Comparison of ENCODE assay signal across 12 cellular contexts in the genomic region with DNA sequence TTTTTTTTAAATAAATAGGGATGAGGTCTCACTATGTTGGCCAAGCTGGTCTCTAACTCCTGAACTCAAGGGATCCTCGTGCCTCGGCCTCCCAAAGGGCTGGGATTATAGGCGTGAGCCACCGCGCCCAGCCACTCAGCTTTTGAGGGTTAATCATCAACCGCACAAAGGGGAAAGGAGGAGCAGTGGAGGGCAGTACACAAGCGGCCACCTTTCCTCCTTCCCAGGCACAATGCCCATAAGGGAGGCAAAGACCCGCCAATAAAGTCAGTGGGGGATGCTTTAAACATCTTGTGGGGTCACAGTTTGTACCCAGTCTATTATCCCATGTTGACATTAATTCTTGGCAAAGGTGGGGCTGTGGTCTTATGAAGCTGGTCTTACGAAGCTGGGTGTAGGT. TPM values are rescaled to one million over a fixed set of nuclear protein-coding genes. Genes with fewer than 3 reads are reported as not detected.
A peak's percentile ranks its signal among the peaks of the same experiment; 100 is the strongest.
DNase-seq lines count a peak whose midpoint lies in the region; ATAC-seq and TF ChIP-seq lines count a peak whose summit lies in the region.
"Had no signal": no experiment of that assay in that cellular context is flagged by ENCODE, and none has a peak within 500 bp of the region (broad histone marks: within the 10 kb centered on the region; RNA-seq: fewer than 3 reads in every experiment).

No MANE protein-coding gene starts in this region.

- POLR2A ChIA-PET in T-cell (lab: Charles Lee), result interaction anchor here (0.6 to 0.7 kb wide), 2 partner anchors 13 to 261 kb away, joined by 3 to 4 read pairs; no protein-coding TSS in a partner anchor

- CTCF ChIA-PET in T-cell (lab: Charles Lee), result no interaction called here

- H3K4me1 ChIP-seq in esophagus (ENCODE audit: control insufficient read depth in 2 of 2, insufficient read depth in 2 of 2, low read length in 1 of 2) (peaks cover 0 to 22% of the 10 kb centered on the region in 2 donors), osteoblast (ENCODE audit: insufficient read depth, low read length) (peaks cover 40% of the 10 kb centered on the region)
- H3K4me1 ChIP-seq: prostate gland had no signal

- peak overlapping the region in 1 of 2 donors; percentile 55 for H3K4me3 Mint-ChIP-seq in activated T-cell treated with anti-CD3 and anti-CD28 coated beads, Interleukin-2, amount 50 U/mL, for 72 hours
- no peak overlapping the region for H3K4me3 Mint-ChIP-seq in activated T-cell treated with anti-CD3 and anti-CD28 coated beads, Interleukin-2, amount 50 U/mL, for 4 hours
- H3K4me3 Mint-ChIP-seq in T-cell, result no peak overlapping the region

- peaks cover 18% of the 10 kb centered on the region for H3K79me2 ChIP-seq in osteoblast (ENCODE audit: insufficient read depth, low read length)

- H3K27ac ChIP-seq in esophagus (ENCODE audit: low read depth in 2 of 2, low read length in 1 of 2), result peak overlapping the region; percentile 86 to 93
- H3K27ac ChIP-seq in osteoblast (ENCODE audit: low read depth, low read length), result peak overlapping the region; percentile 40
- H3K27ac ChIP-seq: prostate gland had no signal

- no peaks in the 10 kb centered on the region for H3K27me3 Mint-ChIP-seq in activated T-cell treated with anti-CD3 and anti-CD28 coated beads, Interleukin-2, amount 50 U/mL, for 72 hours (ENCODE audit: low read depth)
- no peaks in the 10 kb centered on the region for H3K27me3 Mint-ChIP-seq in activated T-cell treated with anti-CD3 and anti-CD28 coated beads, Interleukin-2, amount 50 U/mL, for 4 hours (ENCODE audit: low read depth)
- no peaks in the 10 kb centered on the region for H3K27me3 Mint-ChIP-seq in T-cell

- peaks cover 62% of the 10 kb centered on the region for H3K4me1 Mint-ChIP-seq in activated T-cell treated with anti-CD3 and anti-CD28 coated beads, Interleukin-2, amount 50 U/mL, for 72 hours (ENCODE audit: low read depth)
- peaks cover 55% of the 10 kb centered on the region for H3K4me1 Mint-ChIP-seq in activated T-cell treated with anti-CD3 and anti-CD28 coated beads, Interleukin-2, amount 50 U/mL, for 4 hours (ENCODE audit: low read depth)
- H3K4me1 Mint-ChIP-seq in T-cell, result peaks cover 45 to 58% (median 57%) of the 10 kb centered on the region in 3 donors

- H3K36me3 Mint-ChIP-seq in activated T-cell treated with anti-CD3 and anti-CD28 coated beads, Interleukin-2, amount 50 U/mL, for 72 hours (ENCODE audit: insufficient read depth in 2 of 2), result peaks cover 8 to 10% of the 10 kb centered on the region in 2 donors
- H3K36me3 Mint-ChIP-seq in activated T-cell treated with anti-CD3 and anti-CD28 coated beads, Interleukin-2, amount 50 U/mL, for 4 hours (ENCODE audit: insufficient read depth), result peaks cover 19% of the 10 kb centered on the region
- H3K36me3 Mint-ChIP-seq in T-cell, result peaks cover 17% of the 10 kb centered on the region

- 72 to 80% methylated on average over 9 of the region's 9 CpGs for WGBS in esophagus, 2 donors

- H3K9me3 ChIP-seq in esophagus (ENCODE audit: control insufficient read depth in 2 of 2, insufficient read depth in 1 of 2, low read depth in 1 of 2, low read length in 1 of 2) (no peaks in the 10 kb centered on the region), osteoblast (ENCODE audit: low read depth, low read length) (no peaks in the 10 kb centered on the region)
- H3K9me3 ChIP-seq: prostate gland, uterus had no signal

- peaks cover 4 to 5% of the 10 kb centered on the region in 2 donors for H3K36me3 ChIP-seq in esophagus (ENCODE audit: control insufficient read depth in 2 of 2, insufficient read depth in 2 of 2, low read length in 1 of 2)
- peaks cover 8% of the 10 kb centered on the region for H3K36me3 ChIP-seq in osteoblast (ENCODE audit: insufficient read depth, low read length)
- H3K36me3 ChIP-seq: prostate gland, uterus had no signal

- H3K27me3 ChIP-seq in esophagus (ENCODE audit: control insufficient read depth in 1 of 2, insufficient read depth in 2 of 2, low read length in 2 of 2) (no peaks in the 10 kb centered on the region), osteoblast (ENCODE audit: insufficient read depth, low read length) (no peaks in the 10 kb centered on the region)
- H3K27me3 ChIP-seq: uterus had no signal

- no peak for ATAC-seq in activated T-cell treated with anti-CD3 and anti-CD28 coated beads, Interleukin-2, amount 50 U/mL, for 72 hours (replicated peaks in 1 of 2)
- no peak for ATAC-seq in activated T-cell treated with anti-CD3 and anti-CD28 coated beads, Interleukin-2, amount 50 U/mL, for 4 hours
- no peak for ATAC-seq in T-cell (replicated peaks in 1 of 4)

- DNase-seq in activated T-cell treated with anti-CD3 and anti-CD28 coated beads, Interleukin-2, amount 50 U/mL, for 72 hours, result no peak
- DNase-seq in activated T-cell treated with anti-CD3 and anti-CD28 coated beads, Interleukin-2, amount 50 U/mL, for 4 hours, result no peak
- DNase-seq in T-cell, result no peak
- no peak for DNase-seq in osteoblast (ENCODE audit: insufficient read length, low spot score, missing footprints)
- DNase-seq in DMS53 (lab: John Stamatoyannopoulos, UW), result no peak
- DNase-seq in kidney glomerular epithelial cell (lab: John Stamatoyannopoulos, UW), result no peak
- DNase-seq in NCI-H524 treated with DMSO at 0.1 percent for 48 hours (lab: John Stamatoyannopoulos, UW), result no peak
- DNase-seq: DMS79 treated with DMSO at 0.1 percent for 48 hours, NCI-H1048, uterus had no signal

- no peaks in the 10 kb centered on the region for H3K9me3 Mint-ChIP-seq in activated T-cell treated with anti-CD3 and anti-CD28 coated beads, Interleukin-2, amount 50 U/mL, for 72 hours
- H3K9me3 Mint-ChIP-seq in activated T-cell treated with anti-CD3 and anti-CD28 coated beads, Interleukin-2, amount 50 U/mL, for 4 hours, result peaks cover 4% of the 10 kb centered on the region
- no peaks in the 10 kb centered on the region for H3K9me3 Mint-ChIP-seq in T-cell

- H3K27ac Mint-ChIP-seq in activated T-cell treated with anti-CD3 and anti-CD28 coated beads, Interleukin-2, amount 50 U/mL, for 72 hours, result peak overlapping the region; percentile 51
- peak overlapping the region; percentile 87 to 93 for H3K27ac Mint-ChIP-seq in T-cell

- H3K4me3 ChIP-seq in esophagus (ENCODE audit: low read depth in 1 of 2, low read length in 2 of 2) (no peak overlapping the region), osteoblast (ENCODE audit: insufficient read depth, low read length) (no peak overlapping the region)
- H3K4me3 ChIP-seq: prostate gland, uterus had no signal

- H4K20me1 ChIP-seq in osteoblast (ENCODE audit: insufficient read depth, low read length), result peaks cover 3% of the 10 kb centered on the region

- no peak for TF ChIP-seq CTCF in osteoblast (IDR thresholded peaks at IDR 0.05; ENCODE audit: extremely low read depth, low read depth, low read length)

- H2AFZ ChIP-seq in osteoblast (ENCODE audit: low read length), result no peak overlapping the region

- peak overlapping the region; percentile 37 for H3K4me2 ChIP-seq in osteoblast (ENCODE audit: insufficient read depth, low read length)

RNA-seq across cellular contexts. Expression of a gene that starts 32.4 kb away (rescaled TPM):
- 10 to 100 TPM; 22.6 to 32.7 TPM for total RNA-seq in activated T-cell treated with anti-CD3 and anti-CD28 coated beads, Interleukin-2, amount 50 U/mL, for 72 hours
- 10 to 100 TPM; 25.7 to 33.8 (median 27.6) TPM for total RNA-seq in activated T-cell treated with anti-CD3 and anti-CD28 coated beads, Interleukin-2, amount 50 U/mL, for 4 hours
- 10 to 100 TPM; 11.7 to 46.8 (median 16.8) TPM for total RNA-seq in T-cell
- polyA plus RNA-seq in esophagus, result 10 to 100 TPM; 12.7 to 13.4 TPM
- 15.9 and 18.0 TPM in 2 replicates for total RNA-seq in osteoblast

RNA-seq across cellular contexts. Expression of a gene that starts 46.1 kb away (rescaled TPM):
- total RNA-seq in activated T-cell treated with anti-CD3 and anti-CD28 coated beads, Interleukin-2, amount 50 U/mL, for 72 hours, result 1 to 10 TPM in 1 of 2 donors, under 1 TPM in 1; 0.41 to 1.7 TPM
- total RNA-seq in activated T-cell treated with anti-CD3 and anti-CD28 coated beads, Interleukin-2, amount 50 U/mL, for 4 hours, result under 1 TPM; 0.16 to 0.69 (median 0.46) TPM
- total RNA-seq in T-cell (1 to 10 TPM; 1.0 to 4.0 (median 2.2) TPM), osteoblast (under 0.01 and 0.36 TPM in 2 replicates)
- polyA plus RNA-seq in esophagus, result 1 to 10 TPM; 2.7 to 9.3 TPM
